In genomic region chr19:10717356-10718204, GRCh38 we compare ENCODE assay signal across 8 cellular contexts. TPM values are rescaled to one million over a fixed set of nuclear protein-coding genes. Genes with fewer than 3 reads are reported as not detected.
DNase-seq lines count a peak whose midpoint lies in the region; ATAC-seq and TF ChIP-seq lines count a peak whose summit lies in the region.

Gene DNM2, plus strand, starts transcription at chr19:10718079. Its CDS starts 164 bp downstream, at chr19:10718243.

- intact Hi-C loops in cardiac septum (cut with DNase I): loop anchor here (2.0 kb wide), 2 partner anchors 51 to 147 kb away; no protein-coding TSS in a partner anchor

- H3K27ac ChIP-seq in adipose tissue (ENCODE audit: low read depth, low read length): peak within 1 kb of the TSS; percentile 58
- peak within 1 kb of the TSS; percentile 94 to 98 (median 96) for H3K27ac ChIP-seq in upper lobe of left lung

- peak in 3 of 4 donors; percentile 79 to 98 (median 82) for TF ChIP-seq POLR2A in upper lobe of left lung (IDR thresholded peaks at IDR 0.05)

- H3K27me3 ChIP-seq in upper lobe of left lung: no peaks in the 10 kb centered on the region

- ATAC-seq in HG02763 (IDR thresholded peaks at IDR 0.05; ENCODE audit: unreplicated experiment) (peak; percentile 81), upper lobe of left lung (ENCODE audit: low FRiP score in 2 of 2) (peak; percentile 95 to 97)

- WGBS in adipose tissue, 3 donors: 0% methylated on average over 53 to 57 of the region's 57 CpGs
- 0 to 1% methylated on average over 22 to 35 of the region's 57 CpGs for WGBS in upper lobe of left lung, 2 donors

- DNase-seq in NCI-H1417 treated with DMSO at 0.1 percent for 48 hours (lab: John Stamatoyannopoulos, UW) (peak; percentile 100), T follicular helper cell (ENCODE audit: low read depth) (peak; percentile 94), cardiac septum (ENCODE audit: low spot score) (peak; percentile 99), pons (ENCODE audit: low spot score) (peak; percentile 100), upper lobe of left lung (peak; percentile 99 to 100)

- peaks cover 0 to 25% (median 8%) of the 10 kb centered on the region in 4 donors for H3K36me3 ChIP-seq in upper lobe of left lung

- H3K9me3 ChIP-seq in upper lobe of left lung: no peaks in the 10 kb centered on the region

- peaks cover 31 to 45% (median 37%) of the 10 kb centered on the region in 4 donors for H3K4me1 ChIP-seq in upper lobe of left lung

- peak; percentile 80 for TF ChIP-seq CTCF in GM12873 (IDR thresholded peaks at IDR 0.05; ENCODE audit: insufficient read depth, low read depth, low read length, missing control alignments)
- TF ChIP-seq CTCF in upper lobe of left lung (IDR thresholded peaks at IDR 0.05): peak; percentile 65 to 94 (median 85)

- TF ChIP-seq EP300 in upper lobe of left lung (IDR thresholded peaks at IDR 0.05): no peak

- H3K4me3 ChIP-seq in upper lobe of left lung: peak within 1 kb of the TSS; percentile 78 to 100 (median 92)

RNA-seq across cellular contexts. Expression of gene DNM2, which starts in this region (rescaled TPM):
- 10 to 100 TPM; 56.5 to 81.6 (median 64.2) TPM for polyA plus RNA-seq in adipose tissue
- total RNA-seq in cardiac septum (138 TPM), upper lobe of left lung (100 to 1,000 TPM; 238 to 744 (median 318) TPM)

Comparison
In these comparisons a context has a peak if more than half of its experiments do, and no peak if none do; other contexts are left out.
1. Peak in every context shown above with its lines: DNase-seq, ATAC-seq, H3K4me3 ChIP-seq and H3K27ac ChIP-seq.